ENCODE assay signal across 8 cellular contexts in genomic region chr6:114342826-114343781, GRCh38. TPM values are rescaled to one million over a fixed set of nuclear protein-coding genes. Genes with fewer than 3 reads are reported as not detected.
A peak's percentile ranks its signal among the peaks of the same experiment; 100 is the strongest.
DNase-seq lines count a peak whose midpoint lies in the region; ATAC-seq and TF ChIP-seq lines count a peak whose summit lies in the region.

Gene HS3ST5 (minus strand): TSS chr6:114343023. CDS start chr6:114062845, 280,178 bp downstream.

- no peak for DNase-seq in activated CD4-positive, alpha-beta T cell treated with anti-CD3 and anti-CD28 coated beads, Interleukin-2, amount 10 ng/mL, durations not matched to agents 24 days and 14 days
- DNase-seq in activated CD4-positive, alpha-beta T cell treated with anti-CD3 and anti-CD28 coated beads, Interleukin-2, amount 50 U/mL, for 4 hours: no peak
- DNase-seq in MG63: peak; percentile 69
- no peak for DNase-seq in activated T-helper 1 cell treated with anti-CD3 and anti-CD28 coated beads, Interleukin-12 subunit alpha, Interleukin-12 subunit beta, Interleukin-2, Interleukin-4 antibody, amounts not matched to agents 30 ng/mL and 10 ng/mL and 1 ng/mL, durations not matched to agents 14 hours and 24 hours and 36 hours (ENCODE audit: low spot score)
- DNase-seq in Right ventricle myocardium superior: peak; percentile 44
- DNase-seq in ovary: no peak
- no peak for DNase-seq in NCI-H187 (lab: John Stamatoyannopoulos, UW)
- no peak for DNase-seq in SIG-M5 treated with dmso at 0.1 percent for 504 hours (lab: John Stamatoyannopoulos, UW; ENCODE audit: unreplicated experiment)

- TF ChIP-seq CTCF in ovary (IDR thresholded peaks at IDR 0.05): no peak

- no peak within 1 kb of the TSS for H3K27ac Mint-ChIP-seq in activated CD4-positive, alpha-beta T cell treated with anti-CD3 and anti-CD28 coated beads, Interleukin-2, amount 10 ng/mL, durations not matched to agents 24 days and 14 days
- H3K27ac Mint-ChIP-seq in activated T-helper 1 cell treated with anti-CD3 and anti-CD28 coated beads, Interleukin-12 subunit alpha, Interleukin-12 subunit beta, Interleukin-2, Interleukin-4 antibody, amounts not matched to agents 30 ng/mL and 10 ng/mL and 1 ng/mL, durations not matched to agents 14 hours and 24 hours and 36 hours: no peak within 1 kb of the TSS

- H3K4me1 Mint-ChIP-seq in activated CD4-positive, alpha-beta T cell treated with anti-CD3 and anti-CD28 coated beads, Interleukin-2, amount 10 ng/mL, durations not matched to agents 24 days and 14 days: peaks cover 5% of the 10 kb centered on the region
- H3K4me1 Mint-ChIP-seq in activated T-helper 1 cell treated with anti-CD3 and anti-CD28 coated beads, Interleukin-12 subunit alpha, Interleukin-12 subunit beta, Interleukin-2, Interleukin-4 antibody, amounts not matched to agents 30 ng/mL and 10 ng/mL and 1 ng/mL, durations not matched to agents 14 hours and 24 hours and 36 hours (ENCODE audit: low read depth): no peaks in the 10 kb centered on the region

- H3K36me3 Mint-ChIP-seq in activated CD4-positive, alpha-beta T cell treated with anti-CD3 and anti-CD28 coated beads, Interleukin-2, amount 10 ng/mL, durations not matched to agents 24 days and 14 days (ENCODE audit: low read depth): no peaks in the 10 kb centered on the region
- peaks cover 1% of the 10 kb centered on the region for H3K36me3 Mint-ChIP-seq in activated T-helper 1 cell treated with anti-CD3 and anti-CD28 coated beads, Interleukin-12 subunit alpha, Interleukin-12 subunit beta, Interleukin-2, Interleukin-4 antibody, amounts not matched to agents 30 ng/mL and 10 ng/mL and 1 ng/mL, durations not matched to agents 14 hours and 24 hours and 36 hours (ENCODE audit: low read depth)

- H3K4me3 Mint-ChIP-seq in activated CD4-positive, alpha-beta T cell treated with anti-CD3 and anti-CD28 coated beads, Interleukin-2, amount 10 ng/mL, durations not matched to agents 24 days and 14 days: peak within 1 kb of the TSS; percentile 59
- peak within 1 kb of the TSS; percentile 41 for H3K4me3 Mint-ChIP-seq in activated T-helper 1 cell treated with anti-CD3 and anti-CD28 coated beads, Interleukin-12 subunit alpha, Interleukin-12 subunit beta, Interleukin-2, Interleukin-4 antibody, amounts not matched to agents 30 ng/mL and 10 ng/mL and 1 ng/mL, durations not matched to agents 14 hours and 24 hours and 36 hours

- no peak for TF ChIP-seq EP300 in ovary (IDR thresholded peaks at IDR 0.05)

- H3K27me3 Mint-ChIP-seq in activated CD4-positive, alpha-beta T cell treated with anti-CD3 and anti-CD28 coated beads, Interleukin-2, amount 10 ng/mL, durations not matched to agents 24 days and 14 days: peaks cover 44% of the 10 kb centered on the region
- peaks cover 31% of the 10 kb centered on the region for H3K27me3 Mint-ChIP-seq in activated T-helper 1 cell treated with anti-CD3 and anti-CD28 coated beads, Interleukin-12 subunit alpha, Interleukin-12 subunit beta, Interleukin-2, Interleukin-4 antibody, amounts not matched to agents 30 ng/mL and 10 ng/mL and 1 ng/mL, durations not matched to agents 14 hours and 24 hours and 36 hours (ENCODE audit: insufficient read depth)

- H3K27ac ChIP-seq in ovary: no peak within 1 kb of the TSS

- 0 to 1% (median 1%) methylated on average over 45 to 73 of the region's 73 CpGs for WGBS in ovary, 3 donors

- H3K4me3 ChIP-seq in MG63: peak within 1 kb of the TSS; percentile 53
- peak within 1 kb of the TSS; percentile 30 for H3K4me3 ChIP-seq in ovary

- TF ChIP-seq POLR2A in ovary (IDR thresholded peaks at IDR 0.05): no peak

- no peaks in the 10 kb centered on the region for H3K9me3 Mint-ChIP-seq in activated CD4-positive, alpha-beta T cell treated with anti-CD3 and anti-CD28 coated beads, Interleukin-2, amount 10 ng/mL, durations not matched to agents 24 days and 14 days
- no peaks in the 10 kb centered on the region for H3K9me3 Mint-ChIP-seq in activated T-helper 1 cell treated with anti-CD3 and anti-CD28 coated beads, Interleukin-12 subunit alpha, Interleukin-12 subunit beta, Interleukin-2, Interleukin-4 antibody, amounts not matched to agents 30 ng/mL and 10 ng/mL and 1 ng/mL, durations not matched to agents 14 hours and 24 hours and 36 hours

- H3K27me3 ChIP-seq in MG63 (no peaks in the 10 kb centered on the region), ovary (no peaks in the 10 kb centered on the region)

- H3K9me3 ChIP-seq in MG63 (no peaks in the 10 kb centered on the region), ovary (no peaks in the 10 kb centered on the region)

- H3K36me3 ChIP-seq in MG63 (no peaks in the 10 kb centered on the region), ovary (no peaks in the 10 kb centered on the region)

- peak; percentile 82 for ATAC-seq in Right ventricle myocardium superior (ENCODE audit: poor library complexity)

- intact Hi-C loops in activated CD4-positive, alpha-beta T cell treated with anti-CD3 and anti-CD28 coated beads, Interleukin-2, amount 10 ng/mL, durations not matched to agents 24 days and 14 days (cut with micrococcal nuclease): no loop called here
- intact Hi-C loops in activated T-helper 1 cell treated with anti-CD3 and anti-CD28 coated beads, Interleukin-12 subunit alpha, Interleukin-12 subunit beta, Interleukin-2, Interleukin-4 antibody, amounts not matched to agents 30 ng/mL and 10 ng/mL and 1 ng/mL, durations not matched to agents 14 hours and 24 hours and 36 hours (cut with micrococcal nuclease): no loop called here
- intact Hi-C loops in Right ventricle myocardium superior (cut with DNase I) (no loop called here), ovary (cut with DNase I) (no loop called here)

- H3K4me1 ChIP-seq in ovary (ENCODE audit: insufficient read depth): peaks cover 6% of the 10 kb centered on the region

RNA-seq across cellular contexts. Expression of gene HS3ST5, which starts in this region (rescaled TPM):
- total RNA-seq in activated CD4-positive, alpha-beta T cell treated with anti-CD3 and anti-CD28 coated beads, Interleukin-2, amount 10 ng/mL, durations not matched to agents 24 days and 14 days: not detected in 2 replicates
- not detected in 2 replicates for total RNA-seq in MG63 (2014; rRNA removed; shearing (Covaris generic); ENCODE audit: low replicate concordance)
- total RNA-seq in activated T-helper 1 cell treated with anti-CD3 and anti-CD28 coated beads, Interleukin-12 subunit alpha, Interleukin-12 subunit beta, Interleukin-2, Interleukin-4 antibody, amounts not matched to agents 30 ng/mL and 10 ng/mL and 1 ng/mL, durations not matched to agents 14 hours and 24 hours and 36 hours: not detected in 2 replicates
- total RNA-seq in Right ventricle myocardium superior: not detected
- total RNA-seq in ovary: under 1 TPM in 1 of 7 donors, not detected in 6; 0.08 TPM
- not detected for polyA plus RNA-seq in ovary

Comparison
In these comparisons a context has a peak if more than half of its experiments do, and no peak if none do; other contexts are left out.
1. Peak in DNase-seq and H3K4me3 ChIP-seq in MG63; RNA of the gene not detected or under 1 TPM.
2. Peak in DNase-seq and ATAC-seq in Right ventricle myocardium superior; RNA of the gene not detected or under 1 TPM.